8 cellular contexts compared by ENCODE assay signal in the genomic region with DNA sequence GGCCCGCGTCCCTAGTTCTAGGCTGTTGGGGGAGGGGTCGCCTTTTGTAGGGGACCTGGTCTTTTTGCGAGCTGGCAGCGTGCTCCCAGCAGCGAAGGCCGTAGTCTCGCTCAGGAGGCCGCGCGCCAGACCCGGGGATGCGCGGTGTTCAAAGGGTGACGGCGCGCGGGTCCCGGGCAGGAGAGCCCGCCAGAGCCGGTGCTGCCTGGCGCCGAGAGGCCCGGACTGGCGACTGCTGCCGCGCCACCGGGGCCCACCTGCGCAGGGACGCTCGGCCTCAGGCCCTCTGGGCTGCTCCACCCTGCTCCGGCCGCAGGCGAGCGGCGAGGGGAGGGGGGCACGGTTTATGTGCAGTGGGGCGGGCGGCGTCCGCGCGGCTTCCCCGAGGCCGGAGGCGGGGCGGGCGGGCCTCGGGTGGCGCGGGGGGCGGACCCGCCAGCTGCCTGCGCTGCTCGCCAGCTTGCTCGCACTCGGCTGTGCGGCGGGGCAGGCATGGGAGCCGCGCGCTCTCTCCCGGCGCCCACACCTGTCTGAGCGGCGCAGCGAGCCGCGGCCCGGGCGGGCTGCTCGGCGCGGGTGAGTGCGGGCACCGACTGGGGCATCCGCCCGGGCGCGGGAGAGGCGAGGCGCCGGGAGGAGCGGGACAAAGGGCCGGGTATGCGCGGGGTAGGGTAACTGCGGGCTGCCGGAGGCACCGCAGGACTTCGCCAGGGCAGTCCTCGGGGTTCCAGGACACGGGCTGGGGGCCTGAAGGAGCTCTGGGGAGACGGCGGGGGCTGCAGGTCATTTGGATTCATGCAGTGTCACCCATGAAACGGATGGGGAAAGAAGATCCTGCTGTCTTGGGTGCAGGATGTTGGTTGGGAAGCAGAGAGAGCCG. TPM values are rescaled to one million over a fixed set of nuclear protein-coding genes. Genes with fewer than 3 reads are reported as not detected.
DNase-seq lines count a peak whose midpoint lies in the region; ATAC-seq and TF ChIP-seq lines count a peak whose summit lies in the region.

A gene with protein sequence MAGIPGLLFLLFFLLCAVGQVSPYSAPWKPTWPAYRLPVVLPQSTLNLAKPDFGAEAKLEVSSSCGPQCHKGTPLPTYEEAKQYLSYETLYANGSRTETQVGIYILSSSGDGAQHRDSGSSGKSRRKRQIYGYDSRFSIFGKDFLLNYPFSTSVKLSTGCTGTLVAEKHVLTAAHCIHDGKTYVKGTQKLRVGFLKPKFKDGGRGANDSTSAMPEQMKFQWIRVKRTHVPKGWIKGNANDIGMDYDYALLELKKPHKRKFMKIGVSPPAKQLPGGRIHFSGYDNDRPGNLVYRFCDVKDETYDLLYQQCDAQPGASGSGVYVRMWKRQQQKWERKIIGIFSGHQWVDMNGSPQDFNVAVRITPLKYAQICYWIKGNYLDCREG (plus strand): TSS at position 467 of the 880 bp plus-strand sequence. CDS start 7,102 bp downstream, outside the sequence.

- TF ChIP-seq CTCF in suprapubic skin (IDR thresholded peaks at IDR 0.05), result no peak

- TF ChIP-seq POLR2A in suprapubic skin (IDR thresholded peaks at IDR 0.05), result peak in 1 of 2 donors; percentile 40

- H3K27me3 ChIP-seq in MG63 (no peaks in the 10 kb centered on the region), esophagus (ENCODE audit: control insufficient read depth in 1 of 2, insufficient read depth in 2 of 2, low read length in 2 of 2) (no peaks in the 10 kb centered on the region), suprapubic skin (no peaks in the 10 kb centered on the region)

- CTCF ChIA-PET in activated CD8-positive, alpha-beta T cell treated with anti-CD3 and anti-CD28 coated beads, Interleukin-2, amount 10 ng/mL, durations not matched to agents 7 days and 5 days (lab: Charles Lee), result interaction anchor here (0.9 to 1.2 kb wide), 3 partner anchors 21 to 344 kb away, joined by 3 to 4 read pairs (median 3); no protein-coding TSS in a partner anchor

- H3K4me3 ChIP-seq in MG63 (peak within 1 kb of the TSS; percentile 56), esophagus (ENCODE audit: low read depth in 1 of 2, low read length in 2 of 2) (peak within 1 kb of the TSS; percentile 60 to 67), suprapubic skin (peak within 1 kb of the TSS; percentile 66)

- no peaks in the 10 kb centered on the region for H3K36me3 ChIP-seq in MG63
- H3K36me3 ChIP-seq in esophagus (ENCODE audit: control insufficient read depth in 2 of 2, insufficient read depth in 2 of 2, low read length in 1 of 2), result no peaks in the 10 kb centered on the region
- H3K36me3 ChIP-seq in suprapubic skin, result no peaks in the 10 kb centered on the region

- peaks cover 0 to 3% of the 10 kb centered on the region in 2 donors for H3K4me1 ChIP-seq in esophagus (ENCODE audit: control insufficient read depth in 2 of 2, insufficient read depth in 2 of 2, low read length in 1 of 2)
- H3K4me1 ChIP-seq in suprapubic skin, result peaks cover 37% of the 10 kb centered on the region

- peaks cover 9% of the 10 kb centered on the region for H3K4me1 Mint-ChIP-seq in activated CD8-positive, alpha-beta T cell treated with anti-CD3 and anti-CD28 coated beads, Interleukin-2, amount 10 ng/mL, durations not matched to agents 7 days and 5 days (ENCODE audit: low read depth)

- H3K9me3 ChIP-seq in MG63 (no peaks in the 10 kb centered on the region), esophagus (ENCODE audit: control insufficient read depth in 2 of 2, insufficient read depth in 1 of 2, low read depth in 1 of 2, low read length in 1 of 2) (no peaks in the 10 kb centered on the region), suprapubic skin (no peaks in the 10 kb centered on the region)

- H3K27ac ChIP-seq in esophagus (ENCODE audit: low read depth in 2 of 2, low read length in 1 of 2), result peak within 1 kb of the TSS in 1 of 2 donors; percentile 51
- H3K27ac ChIP-seq in suprapubic skin, result peak within 1 kb of the TSS; percentile 67

- peak; percentile 93 for ATAC-seq in activated CD8-positive, alpha-beta T cell treated with anti-CD3 and anti-CD28 coated beads, Interleukin-2, amount 10 ng/mL, durations not matched to agents 7 days and 5 days
- no peak for ATAC-seq in HG03135 (IDR thresholded peaks at IDR 0.05; ENCODE audit: unreplicated experiment)

- no peak for TF ChIP-seq EP300 in suprapubic skin (IDR thresholded peaks at IDR 0.05)

- H3K27me3 Mint-ChIP-seq in activated CD8-positive, alpha-beta T cell treated with anti-CD3 and anti-CD28 coated beads, Interleukin-2, amount 10 ng/mL, durations not matched to agents 7 days and 5 days (ENCODE audit: low read depth), result peaks cover 48% of the 10 kb centered on the region

- whole genome bisulfite sequencing in esophagus, 2 donors, result 1% methylated on average over 72 to 97 of the region's 97 CpGs
- WGBS in suprapubic skin, result 3% methylated on average over 30 of the region's 97 CpGs

- peak within 1 kb of the TSS; percentile 47 for H3K4me3 Mint-ChIP-seq in activated CD8-positive, alpha-beta T cell treated with anti-CD3 and anti-CD28 coated beads, Interleukin-2, amount 10 ng/mL, durations not matched to agents 7 days and 5 days

- no peaks in the 10 kb centered on the region for H3K36me3 Mint-ChIP-seq in activated CD8-positive, alpha-beta T cell treated with anti-CD3 and anti-CD28 coated beads, Interleukin-2, amount 10 ng/mL, durations not matched to agents 7 days and 5 days (ENCODE audit: low read depth)

- peak; percentile 66 for DNase-seq in activated effector memory CD4-positive, alpha-beta T cell treated with anti-CD3 and anti-CD28 coated beads, Interleukin-2, amount 50 U/mL, for 16 hours
- DNase-seq in activated effector memory CD4-positive, alpha-beta T cell treated with Interleukin-2 at 50 U/mL for 16 hours, result no peak
- DNase-seq in MG63 (peak; percentile 73), mucosa of gallbladder (ENCODE audit: low spot score) (peak; percentile 71), suprapubic skin (ENCODE audit: low spot score in 2 of 2) (peak in 1 of 2 donors; percentile 72)
- peak; percentile 30 for DNase-seq in activated CD8-positive, alpha-beta T cell treated with anti-CD3 and anti-CD28 coated beads, Interleukin-2, amount 10 ng/mL, durations not matched to agents 7 days and 5 days

- POLR2A ChIA-PET in activated CD8-positive, alpha-beta T cell treated with anti-CD3 and anti-CD28 coated beads, Interleukin-2, amount 10 ng/mL, durations not matched to agents 7 days and 5 days (lab: Charles Lee), result no interaction called here

- H3K9me3 Mint-ChIP-seq in activated CD8-positive, alpha-beta T cell treated with anti-CD3 and anti-CD28 coated beads, Interleukin-2, amount 10 ng/mL, durations not matched to agents 7 days and 5 days (ENCODE audit: insufficient read depth), result no peaks in the 10 kb centered on the region

- no peak within 1 kb of the TSS for H3K27ac Mint-ChIP-seq in activated CD8-positive, alpha-beta T cell treated with anti-CD3 and anti-CD28 coated beads, Interleukin-2, amount 10 ng/mL, durations not matched to agents 7 days and 5 days

RNA-seq across cellular contexts. Expression of the gene that starts here (rescaled TPM):
- 19.9 and 37.4 TPM in 2 replicates for total RNA-seq in MG63 (2014; rRNA removed; shearing (Covaris generic); ENCODE audit: low replicate concordance)
- under 1 TPM in 1 of 2 experiments, not detected in 1; 0.16 TPM for total RNA-seq in activated CD8-positive, alpha-beta T cell treated with anti-CD3 and anti-CD28 coated beads, Interleukin-2, amount 10 ng/mL, durations not matched to agents 7 days and 5 days
- 1 to 10 TPM; 1.2 to 5.3 TPM for polyA plus RNA-seq in esophagus
- total RNA-seq in mucosa of gallbladder, result 178 TPM
- 10 to 100 TPM; 13.0 to 29.1 (median 18.9) TPM for total RNA-seq in suprapubic skin

Comparison
In these comparisons a context has a peak if more than half of its experiments do, and no peak if none do; other contexts are left out.
1. RNA of the gene that starts here (total RNA-seq): 178 TPM in mucosa of gallbladder (single experiment), 19.9 to 37.4 TPM in MG63 and 13.0 to 29.1 TPM in suprapubic skin; 0.16 TPM in activated CD8-positive, alpha-beta T cell treated with anti-CD3 and anti-CD28 coated beads, Interleukin-2, amount 10 ng/mL, durations not matched to agents 7 days and 5 days; every median in the first group is over 10 times any median in the second.
2. Peak in DNase-seq and ATAC-seq in activated CD8-positive, alpha-beta T cell treated with anti-CD3 and anti-CD28 coated beads, Interleukin-2, amount 10 ng/mL, durations not matched to agents 7 days and 5 days; RNA of the gene not detected or under 1 TPM.
3. Peak in every context shown above with its lines, with median percentiles within 50 percentile points of each other: H3K4me3 ChIP-seq.